In the genomic region with DNA sequence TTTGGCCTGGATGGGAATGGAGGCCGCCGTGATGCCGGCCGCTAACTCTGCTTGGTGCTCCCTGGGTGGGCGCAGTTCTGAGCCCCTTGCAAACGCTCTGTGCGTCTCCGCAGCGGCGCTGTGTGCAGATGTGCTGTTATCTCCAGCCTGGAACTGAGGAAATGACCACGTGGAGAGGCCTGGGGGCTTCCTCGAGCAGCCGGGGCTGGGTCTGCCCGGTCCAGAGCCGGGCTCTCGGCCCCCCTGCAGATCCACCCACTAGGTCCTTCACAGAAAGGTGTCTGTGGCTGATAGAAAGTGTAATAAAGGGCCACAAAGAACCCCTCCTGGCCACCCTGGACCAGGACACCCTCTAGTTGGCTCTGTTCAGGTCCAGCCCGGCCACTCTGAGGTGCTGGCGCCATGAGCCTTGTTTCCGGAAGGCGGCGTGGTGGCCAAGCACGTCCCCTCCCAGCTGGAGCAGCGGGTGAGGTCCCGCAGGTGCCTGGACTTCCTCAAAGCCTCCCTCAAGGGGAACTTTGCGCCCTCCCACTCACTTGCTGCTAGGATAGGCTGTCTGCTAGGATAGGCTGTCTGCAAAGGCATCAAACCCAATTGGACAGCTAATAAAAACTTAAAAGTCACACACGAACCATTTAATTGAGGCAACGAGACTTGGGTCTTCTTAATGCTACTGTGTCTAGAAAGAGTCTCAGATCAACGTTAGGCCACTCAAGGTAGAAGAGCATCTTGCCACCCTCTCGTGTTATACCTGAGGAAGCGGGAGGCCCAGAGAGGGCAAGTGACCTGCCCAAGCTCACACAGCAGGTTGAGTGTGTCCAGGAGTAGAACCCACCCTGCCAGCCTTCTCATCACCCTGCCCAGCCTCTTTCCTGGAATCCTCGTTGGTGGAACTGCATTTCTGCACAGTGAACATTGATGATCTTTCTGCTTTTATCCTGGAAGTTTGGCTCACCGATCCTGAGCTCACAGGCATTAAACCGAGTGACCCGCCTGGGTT, we compare ENCODE assay signal across 1 cellular context.
TF ChIP-seq lines count a peak whose summit lies in the region.

No MANE protein-coding gene starts in this region.

TF ChIP-seq in endothelial cell of umbilical vein, 7 proteins besides CTCF, POLR2A, EP300 and RAD21 (continued from another document):
- TF ChIP-seq FOS (IDR thresholded peaks at IDR 0.05; ENCODE audit: borderline replicate concordance, insufficient read depth, low read length): no peak
- TF ChIP-seq, protein P1, sequence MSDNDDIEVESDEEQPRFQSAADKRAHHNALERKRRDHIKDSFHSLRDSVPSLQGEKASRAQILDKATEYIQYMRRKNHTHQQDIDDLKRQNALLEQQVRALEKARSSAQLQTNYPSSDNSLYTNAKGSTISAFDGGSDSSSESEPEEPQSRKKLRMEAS (IDR thresholded peaks at IDR 0.05; ENCODE audit: insufficient read depth, insufficient read length): no peak
- no peak for TF ChIP-seq MYC (IDR thresholded peaks at IDR 0.05; ENCODE audit: low read depth, low read length)
- no peak for TF ChIP-seq GATA2 (IDR thresholded peaks at IDR 0.05; ENCODE audit: insufficient read depth, insufficient read length, low read depth, low read length)
